In genomic region chr3:27596334-27596841, GRCh38 we compare ENCODE assay signal across 8 cellular contexts.
DNase-seq lines count a peak whose midpoint lies in the region; ATAC-seq and TF ChIP-seq lines count a peak whose summit lies in the region.

No MANE protein-coding gene starts in this region.

- no peaks in the 10 kb centered on the region for H3F3A ChIP-seq in PC-9 (ENCODE audit: insufficient read depth, low read depth)

- H3K9me3 ChIP-seq in PC-9 (ENCODE audit: insufficient read depth, low read depth), result no peaks in the 10 kb centered on the region; the same call in 1 of the 2 replicates
- H3K9me3 ChIP-seq in left lung, result peaks cover 0 to 5% of the 10 kb centered on the region in 2 donors
- H3K9me3 ChIP-seq in aorta (ENCODE audit: control insufficient read depth, low read length), result no peaks in the 10 kb centered on the region

- H3K27ac ChIP-seq in PC-9 (no peak overlapping the region), left lung (peak overlapping the region in 1 of 2 donors; percentile 15), aorta (ENCODE audit: low read depth in 1 of 2, low read length in 2 of 2) (no peak overlapping the region)

- intact Hi-C loops in PC-9 (cut with micrococcal nuclease; ENCODE audit: unreplicated experiment), result no loop called here
- intact Hi-C loops in left lung (cut with DNase I), result no loop called here
- intact Hi-C loops in aorta (cut with DNase I), result no loop called here
- intact Hi-C loops in posterior vena cava (cut with DNase I), result no loop called here

- CTCF ChIA-PET in PC-9 (lab: Charles Lee), result no interaction called here

- H3K9me2 ChIP-seq in PC-9 (ENCODE audit: insufficient read depth), result no peaks in the 10 kb centered on the region

- peak; percentile 20 for DNase-seq in GM13976 (ENCODE audit: low spot score)
- no peak for DNase-seq in PC-9
- no peak for DNase-seq in left lung
- DNase-seq in aorta, result no peak
- no peak for DNase-seq in NCI-H1092 treated with DMSO at 0.1 percent for 48 hours (lab: John Stamatoyannopoulos, UW)
- DNase-seq in NCI-H1930 (lab: John Stamatoyannopoulos, UW), result no peak
- DNase-seq in posterior vena cava (ENCODE audit: low spot score), result no peak

- 1 to 6% methylated on average over 3 of the region's 3 CpGs for WGBS in aorta, 2 donors

- H3K27me3 ChIP-seq in PC-9 (ENCODE audit: insufficient read depth, low read depth) (no peaks in the 10 kb centered on the region), left lung (no peaks in the 10 kb centered on the region), aorta (ENCODE audit: control insufficient read depth in 1 of 2, insufficient read depth in 2 of 2, low read length in 1 of 2) (no peaks in the 10 kb centered on the region)

- H3K4me2 ChIP-seq in PC-9, result peak overlapping the region; percentile 25; the same call in 1 of the 2 replicates

- ATAC-seq in HG02642 (IDR thresholded peaks at IDR 0.05; ENCODE audit: poor library complexity, unreplicated experiment) (peak; percentile 79), left lung (peak; percentile 55), aorta (ENCODE audit: low FRiP score) (no peak)

- no peaks in the 10 kb centered on the region for H3K79me2 ChIP-seq in PC-9 (ENCODE audit: low read depth)

- POLR2A ChIA-PET in PC-9 (lab: Charles Lee; ENCODE audit: unreplicated experiment), result no interaction called here

- H2AFZ ChIP-seq in PC-9, result 0 out of 2 replicates have a peak overlapping the region, but pooled peaks have one; percentile 23

- in situ Hi-C loops in GM13976 (cut with MboI; ENCODE audit: low sequenced_read_pairs, unreplicated experiment), result no loop called here

- H4K20me1 ChIP-seq in PC-9 (ENCODE audit: insufficient read depth), result no peaks in the 10 kb centered on the region

- peaks cover 13% of the 10 kb centered on the region for H3K4me1 ChIP-seq in PC-9 (replicated peaks; ENCODE audit: insufficient read depth)
- H3K4me1 ChIP-seq in left lung, result peaks cover 5 to 29% of the 10 kb centered on the region in 2 donors
- peaks cover 0 to 3% of the 10 kb centered on the region in 2 donors for H3K4me1 ChIP-seq in aorta (ENCODE audit: control insufficient read depth in 1 of 2, insufficient read depth in 2 of 2, low read length in 2 of 2)

- no TSS peak for BruUV-seq in PC-9 (replicated peaks; lab: Mats Ljungman, UMichigan)

- no peak overlapping the region for H3K4me3 ChIP-seq in PC-9
- H3K4me3 ChIP-seq in left lung, result no peak overlapping the region
- no peak overlapping the region for H3K4me3 ChIP-seq in aorta (ENCODE audit: low read length in 2 of 2)

- H3K36me3 ChIP-seq in PC-9 (ENCODE audit: low read depth) (no peaks in the 10 kb centered on the region), left lung (no peaks in the 10 kb centered on the region), aorta (ENCODE audit: control insufficient read depth in 1 of 2, insufficient read depth in 2 of 2, low read length in 1 of 2) (no peaks in the 10 kb centered on the region)

- TF ChIP-seq CTCF in GM13976 (IDR thresholded peaks at IDR 0.05; ENCODE audit: borderline replicate concordance, control extremely low read depth, extremely low read depth, insufficient read depth, missing control alignments) (no peak), PC-9 (conservative IDR thresholded peaks at IDR 0.05) (no peak), left lung (IDR thresholded peaks at IDR 0.05) (no peak)
